In genomic region chr14:58599707-58600106, GRCh38 we compare ENCODE assay signal across 19 cellular contexts. TPM values are rescaled to one million over a fixed set of nuclear protein-coding genes. Genes with fewer than 3 reads are reported as not detected.
DNase-seq lines count a peak whose midpoint lies in the region; ATAC-seq and TF ChIP-seq lines count a peak whose summit lies in the region.
"Had no signal": no experiment of that assay in that cellular context is flagged by ENCODE, and none has a peak within 500 bp of the region (broad histone marks: within the 10 kb centered on the region; RNA-seq: fewer than 3 reads in every experiment).

No MANE protein-coding gene starts in this region.

- H3K27me3 Mint-ChIP-seq in activated T-cell treated with anti-CD3 and anti-CD28 coated beads, Interleukin-2, amount 50 U/mL, for 72 hours (ENCODE audit: low read depth) = no peaks in the 10 kb centered on the region
- H3K27me3 Mint-ChIP-seq in activated T-cell treated with anti-CD3 and anti-CD28 coated beads, Interleukin-2, amount 50 U/mL, for 24 hours = no peaks in the 10 kb centered on the region
- H3K27me3 Mint-ChIP-seq: B cell had no signal

- no peak for TF ChIP-seq POLR2A in esophagus muscularis mucosa (IDR thresholded peaks at IDR 0.05; ENCODE audit: low read depth)

- no peak for TF ChIP-seq EP300 in esophagus muscularis mucosa (IDR thresholded peaks at IDR 0.05)

- TF ChIP-seq CTCF in DND-41 (IDR thresholded peaks at IDR 0.05; ENCODE audit: borderline replicate concordance, extremely low read depth, low read length, poor library complexity, severe bottlenecking) (no peak), OCI-LY3 (IDR thresholded peaks at IDR 0.05; ENCODE audit: low read depth, low read length) (no peak), esophagus muscularis mucosa (IDR thresholded peaks at IDR 0.05) (no peak)

- H3K36me3 Mint-ChIP-seq in activated T-cell treated with anti-CD3 and anti-CD28 coated beads, Interleukin-2, amount 50 U/mL, for 72 hours (ENCODE audit: insufficient read depth in 2 of 2) = no peaks in the 10 kb centered on the region
- no peaks in the 10 kb centered on the region for H3K36me3 Mint-ChIP-seq in activated T-cell treated with anti-CD3 and anti-CD28 coated beads, Interleukin-2, amount 50 U/mL, for 24 hours (ENCODE audit: low read depth)
- H3K36me3 Mint-ChIP-seq: CD14-positive monocyte; CD8-positive, alpha-beta memory T cell had no signal

- H3K79me2 ChIP-seq in DND-41 (ENCODE audit: insufficient read depth, low read length) = no peaks in the 10 kb centered on the region
- H3K79me2 ChIP-seq in OCI-LY3 (ENCODE audit: low read length) = no peaks in the 10 kb centered on the region

- H3K36me3 ChIP-seq in DND-41 (ENCODE audit: insufficient read depth, low read length) (no peaks in the 10 kb centered on the region), OCI-LY3 (replicated peaks; ENCODE audit: low read depth, low read length) (no peaks in the 10 kb centered on the region), esophagus muscularis mucosa (no peaks in the 10 kb centered on the region)
- H3K36me3 ChIP-seq: BLaER1 had no signal

- H3K9me3 ChIP-seq in DND-41 (ENCODE audit: insufficient read depth, low read length, severe bottlenecking) (no peaks in the 10 kb centered on the region), OCI-LY3 (ENCODE audit: insufficient read depth, low read length) (no peaks in the 10 kb centered on the region), esophagus muscularis mucosa (no peaks in the 10 kb centered on the region)
- H3K9me3 ChIP-seq: BLaER1 had no signal

- peak overlapping the region; percentile 6 to 29 for H3K4me3 Mint-ChIP-seq in activated T-cell treated with anti-CD3 and anti-CD28 coated beads, Interleukin-2, amount 50 U/mL, for 72 hours
- no peak overlapping the region for H3K4me3 Mint-ChIP-seq in activated T-cell treated with anti-CD3 and anti-CD28 coated beads, Interleukin-2, amount 50 U/mL, for 24 hours
- H3K4me3 Mint-ChIP-seq: B cell, CD14-positive monocyte had no signal

- H4K20me1 ChIP-seq in DND-41 (ENCODE audit: insufficient read depth, low read length) (no peaks in the 10 kb centered on the region), OCI-LY3 (ENCODE audit: insufficient read depth, low read length) (no peaks in the 10 kb centered on the region)
- H4K20me1 ChIP-seq: BLaER1 had no signal

- intact Hi-C loops in esophagus muscularis mucosa (cut with DNase I) = no loop called here

- H3K27me3 ChIP-seq in DND-41 (ENCODE audit: insufficient read depth, low read length, poor library complexity) (no peaks in the 10 kb centered on the region), OCI-LY3 (ENCODE audit: low read depth, low read length) (no peaks in the 10 kb centered on the region), esophagus muscularis mucosa (no peaks in the 10 kb centered on the region)
- H3K27me3 ChIP-seq: BLaER1 had no signal

- H3K4me3 ChIP-seq in DND-41 (ENCODE audit: low read depth in 1 of 2, low read length in 2 of 2) = no peak overlapping the region
- no peak overlapping the region for H3K4me3 ChIP-seq in OCI-LY3 (ENCODE audit: low read length)
- no peak overlapping the region for H3K4me3 ChIP-seq in esophagus muscularis mucosa
- H3K4me3 ChIP-seq: BLaER1 had no signal

- no peak overlapping the region for H3K9ac ChIP-seq in DND-41 (ENCODE audit: low read depth, low read length)
- H3K9ac ChIP-seq in OCI-LY3 (ENCODE audit: low read length) = no peak overlapping the region
- H3K9ac ChIP-seq: BLaER1 had no signal

- H3K27ac ChIP-seq in DND-41 (ENCODE audit: low read length) (no peak overlapping the region), OCI-LY3 (ENCODE audit: low read length) (no peak overlapping the region), esophagus muscularis mucosa (replicated peaks in 1 of 4) (no peak overlapping the region)
- H3K27ac ChIP-seq: 22Rv1, BLaER1 had no signal

- no peak overlapping the region for H2AFZ ChIP-seq in DND-41 (ENCODE audit: low read depth, low read length)
- H2AFZ ChIP-seq in OCI-LY3 (ENCODE audit: low read depth, low read length) = 0 out of 2 replicates have a peak overlapping the region, but pooled peaks have one; percentile 0

- H3K4me1 ChIP-seq in DND-41 (ENCODE audit: insufficient read depth, low read length) (peaks cover 35% of the 10 kb centered on the region), OCI-LY3 (ENCODE audit: low read length) (0 out of 2 replicates have a peak, but pooled peaks cover 6% of the 10 kb centered on the region), esophagus muscularis mucosa (no peaks in the 10 kb centered on the region)

- H3K9me3 Mint-ChIP-seq in activated T-cell treated with anti-CD3 and anti-CD28 coated beads, Interleukin-2, amount 50 U/mL, for 72 hours = no peaks in the 10 kb centered on the region
- no peaks in the 10 kb centered on the region for H3K9me3 Mint-ChIP-seq in activated T-cell treated with anti-CD3 and anti-CD28 coated beads, Interleukin-2, amount 50 U/mL, for 24 hours
- H3K9me3 Mint-ChIP-seq: CD4-positive, alpha-beta T cell; CD8-positive, alpha-beta memory T cell had no signal

- ATAC-seq in activated T-cell treated with anti-CD3 and anti-CD28 coated beads, Interleukin-2, amount 50 U/mL, for 72 hours (replicated peaks in 1 of 2) = no peak
- ATAC-seq in DND-41 (ENCODE audit: insufficient read depth, low read depth) = no peak
- no peak for ATAC-seq in GM18520 (IDR thresholded peaks at IDR 0.05; ENCODE audit: unreplicated experiment)
- no peak for ATAC-seq in GM19463 (IDR thresholded peaks at IDR 0.05; ENCODE audit: unreplicated experiment)
- ATAC-seq: HCT116 had no signal

- H3K4me2 ChIP-seq in DND-41 (ENCODE audit: insufficient read depth, low read length) = peak overlapping the region; percentile 47
- H3K4me2 ChIP-seq in OCI-LY3 (ENCODE audit: low read length) = no peak overlapping the region

- 100% methylated on average over 2 of the region's 2 CpGs for WGBS in esophagus muscularis mucosa

- H3K27ac Mint-ChIP-seq in activated T-cell treated with anti-CD3 and anti-CD28 coated beads, Interleukin-2, amount 50 U/mL, for 72 hours = no peak overlapping the region
- no peak overlapping the region for H3K27ac Mint-ChIP-seq in activated T-cell treated with anti-CD3 and anti-CD28 coated beads, Interleukin-2, amount 50 U/mL, for 24 hours
- H3K27ac Mint-ChIP-seq: B cell; CD14-positive monocyte; CD8-positive, alpha-beta memory T cell had no signal

- peaks cover 43% of the 10 kb centered on the region for H3K4me1 Mint-ChIP-seq in activated T-cell treated with anti-CD3 and anti-CD28 coated beads, Interleukin-2, amount 50 U/mL, for 72 hours (ENCODE audit: low read depth)
- peaks cover 37% of the 10 kb centered on the region for H3K4me1 Mint-ChIP-seq in activated T-cell treated with anti-CD3 and anti-CD28 coated beads, Interleukin-2, amount 50 U/mL, for 24 hours (ENCODE audit: low read depth)
- H3K4me1 Mint-ChIP-seq: B cell, CD14-positive monocyte had no signal

- no peak for DNase-seq in activated T-cell treated with anti-CD3 and anti-CD28 coated beads, Interleukin-2, amount 50 U/mL, for 72 hours
- DNase-seq in activated T-cell treated with anti-CD3 and anti-CD28 coated beads, Interleukin-2, amount 50 U/mL, for 24 hours = no peak
- no peak for DNase-seq in DND-41
- DNase-seq in esophagus muscularis mucosa (ENCODE audit: extremely low spot score) = peak; percentile 68
- DNase-seq in NCI-H774 (lab: John Stamatoyannopoulos, UW) = no peak
- DNase-seq: CD4-positive, alpha-beta T cell; CD8-positive, alpha-beta memory T cell; DMS53; DMS79 treated with DMSO at 0.1 percent for 48 hours; GOT3; H7 had no signal

RNA-seq across cellular contexts. Expression of gene DACT1, which starts 38.1 kb away (rescaled TPM):
- 10 to 100 TPM; 11.3 to 15.1 TPM for total RNA-seq in activated T-cell treated with anti-CD3 and anti-CD28 coated beads, Interleukin-2, amount 50 U/mL, for 72 hours
- 10 to 100 TPM in 2 of 4 donors, 1 to 10 TPM in 2; 5.0 to 22.7 (median 8.6) TPM for total RNA-seq in esophagus muscularis mucosa
